25 cellular contexts compared by ENCODE assay signal in the genomic region with DNA sequence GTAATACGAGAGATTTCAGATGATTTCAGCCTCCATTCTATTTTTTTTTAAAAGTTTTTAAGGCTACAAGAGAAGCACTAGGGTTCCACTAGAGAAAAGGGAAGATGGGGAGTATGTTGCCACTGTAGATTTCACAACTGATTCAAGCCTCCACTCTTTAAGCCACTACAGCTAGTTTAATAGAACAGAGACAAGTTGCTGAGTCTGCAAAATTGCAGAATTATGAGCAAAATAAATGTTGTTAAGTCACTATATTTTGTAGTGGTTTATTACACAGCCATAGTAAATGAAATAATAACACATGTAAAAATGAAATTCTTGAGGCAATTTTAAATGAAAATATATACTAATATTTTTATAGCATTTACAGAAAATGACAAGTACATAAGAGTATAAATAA.
"Had no signal": no experiment of that assay in that cellular context is flagged by ENCODE, and none has a peak within 500 bp of the region (broad histone marks: within the 10 kb centered on the region; RNA-seq: fewer than 3 reads in every experiment).

No MANE protein-coding gene starts in this region.

- H3K36me3 ChIP-seq: MG63, SJSA1 had no signal

- H3K27me3 ChIP-seq: MG63, SJSA1 had no signal

- H3K27ac ChIP-seq: SJSA1, SK-N-MC had no signal

- DNase-seq: Karpas-422, KG1, MG63, MV-4-11, NCI-H1048, NCI-H1105, NCI-H1417, NCI-H146, NCI-H1694 treated with DMSO at 0.1 percent for 48 hours, NCI-H1930, NCI-H2081, NCI-H2107, NCI-H226, NCI-H446, NCI-H510A, NCI-H524 treated with DMSO at 0.1 percent for 48 hours, NCI-H69, NCI-H774, Right ventricle myocardium superior, RPMI8226, SIG-M5, T-helper 1 cell had no signal

- H3K4me1 ChIP-seq: SJSA1 had no signal

- H3K9me3 ChIP-seq: MG63 had no signal

- FAIRE-seq: RCC 7860 had no signal

- H3K4me3 ChIP-seq: MG63, SJSA1, SK-N-MC had no signal
